1 cellular context compared by ENCODE assay signal in the genomic region with DNA sequence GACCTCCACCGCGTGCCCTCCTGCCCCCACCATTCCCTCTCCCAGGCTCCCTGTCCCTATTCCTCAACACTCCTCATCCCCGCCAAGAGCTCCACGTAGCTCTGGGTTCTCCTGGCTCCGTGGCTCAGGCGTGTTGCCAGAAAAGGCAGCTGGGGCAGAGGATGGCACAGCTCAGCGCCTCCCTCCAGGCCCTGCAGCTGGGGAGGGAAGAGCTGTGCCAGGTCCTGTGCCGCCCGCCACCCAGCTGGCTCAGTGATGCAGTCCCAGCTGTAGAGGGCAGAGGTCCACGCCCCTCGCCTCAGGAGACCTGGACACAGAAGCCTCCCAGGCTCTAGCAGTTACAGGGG.
A peak's percentile ranks its signal among the peaks of the same experiment; 100 is the strongest.
TF ChIP-seq lines count a peak whose summit lies in the region.

No MANE protein-coding gene starts in this region.

TF ChIP-seq in HepG2, 621 proteins besides CTCF, POLR2A, EP300 and RAD21 (continues in another document):
- TF ChIP-seq ZFAT (CRISPR knock-in tag; conservative IDR thresholded peaks at IDR 0.05) (no peak), HOXA3 (CRISPR knock-in tag; IDR thresholded peaks at IDR 0.05) (no peak), ZNF432 (CRISPR knock-in tag; IDR thresholded peaks at IDR 0.05; ENCODE audit: borderline replicate concordance) (no peak), SP4 (CRISPR knock-in tag; IDR thresholded peaks at IDR 0.05) (no peak), MAZ (IDR thresholded peaks at IDR 0.05; ENCODE audit: borderline replicate concordance, low read depth, low read length) (no peak), MAZ (CRISPR knock-in tag; IDR thresholded peaks at IDR 0.05; ENCODE audit: low read depth) (no peak), ZNF720 (CRISPR knock-in tag; IDR thresholded peaks at IDR 0.05) (no peak), MYC (CRISPR knock-in tag; IDR thresholded peaks at IDR 0.05; ENCODE audit: borderline replicate concordance) (0 out of 2 replicates have a peak, but pooled peaks have one; percentile 6), NFKBIZ (CRISPR knock-in tag; IDR thresholded peaks at IDR 0.05) (no peak), RBAK (CRISPR knock-in tag; IDR thresholded peaks at IDR 0.05) (no peak), RARA (CRISPR knock-in tag; IDR thresholded peaks at IDR 0.05) (no peak), KLF12 (CRISPR knock-in tag; IDR thresholded peaks at IDR 0.05; ENCODE audit: borderline replicate concordance) (no peak), RBM22 (optimal IDR thresholded peaks at IDR 0.05; ENCODE audit: low read length) (peak; percentile 24), POGZ (CRISPR knock-in tag; IDR thresholded peaks at IDR 0.05) (no peak), RXRA (CRISPR knock-in tag; IDR thresholded peaks at IDR 0.05) (0 out of 2 replicates have a peak, but pooled peaks have one; percentile 31), RBFOX2 (IDR thresholded peaks at IDR 0.05; ENCODE audit: low read depth, low read length) (0 out of 2 replicates have a peak, but pooled peaks have one; percentile 52), NR2F6 (IDR thresholded peaks at IDR 0.05) (no peak), NR2F6 (CRISPR knock-in tag; IDR thresholded peaks at IDR 0.05) (0 out of 2 replicates have a peak, but pooled peaks have one; percentile 23), ZMAT3 (CRISPR knock-in tag; conservative IDR thresholded peaks at IDR 0.05) (no peak), PHF8 (CRISPR knock-in tag; IDR thresholded peaks at IDR 0.05) (no peak), ZNF775 (CRISPR knock-in tag; IDR thresholded peaks at IDR 0.05; ENCODE audit: borderline replicate concordance) (no peak), ARID2 (CRISPR knock-in tag; IDR thresholded peaks at IDR 0.05; ENCODE audit: borderline replicate concordance) (no peak), AGO2 (optimal IDR thresholded peaks at IDR 0.05; ENCODE audit: low read depth, low read length) (peak; percentile 62), ZNF782 (CRISPR knock-in tag; IDR thresholded peaks at IDR 0.05; ENCODE audit: borderline replicate concordance) (no peak), RFX5 (IDR thresholded peaks at IDR 0.05; ENCODE audit: low read depth, low read length) (no peak), HIVEP1 (CRISPR knock-in tag; IDR thresholded peaks at IDR 0.05) (no peak), ZNF724P (CRISPR knock-in tag; IDR thresholded peaks at IDR 0.05; ENCODE audit: borderline replicate concordance) (no peak), ZFP82 (CRISPR knock-in tag; IDR thresholded peaks at IDR 0.05; ENCODE audit: borderline replicate concordance) (no peak), RCOR2 (CRISPR knock-in tag; IDR thresholded peaks at IDR 0.05) (no peak), TOE1 (CRISPR knock-in tag; IDR thresholded peaks at IDR 0.05) (no peak)
- TF ChIP-seq, protein P1, sequence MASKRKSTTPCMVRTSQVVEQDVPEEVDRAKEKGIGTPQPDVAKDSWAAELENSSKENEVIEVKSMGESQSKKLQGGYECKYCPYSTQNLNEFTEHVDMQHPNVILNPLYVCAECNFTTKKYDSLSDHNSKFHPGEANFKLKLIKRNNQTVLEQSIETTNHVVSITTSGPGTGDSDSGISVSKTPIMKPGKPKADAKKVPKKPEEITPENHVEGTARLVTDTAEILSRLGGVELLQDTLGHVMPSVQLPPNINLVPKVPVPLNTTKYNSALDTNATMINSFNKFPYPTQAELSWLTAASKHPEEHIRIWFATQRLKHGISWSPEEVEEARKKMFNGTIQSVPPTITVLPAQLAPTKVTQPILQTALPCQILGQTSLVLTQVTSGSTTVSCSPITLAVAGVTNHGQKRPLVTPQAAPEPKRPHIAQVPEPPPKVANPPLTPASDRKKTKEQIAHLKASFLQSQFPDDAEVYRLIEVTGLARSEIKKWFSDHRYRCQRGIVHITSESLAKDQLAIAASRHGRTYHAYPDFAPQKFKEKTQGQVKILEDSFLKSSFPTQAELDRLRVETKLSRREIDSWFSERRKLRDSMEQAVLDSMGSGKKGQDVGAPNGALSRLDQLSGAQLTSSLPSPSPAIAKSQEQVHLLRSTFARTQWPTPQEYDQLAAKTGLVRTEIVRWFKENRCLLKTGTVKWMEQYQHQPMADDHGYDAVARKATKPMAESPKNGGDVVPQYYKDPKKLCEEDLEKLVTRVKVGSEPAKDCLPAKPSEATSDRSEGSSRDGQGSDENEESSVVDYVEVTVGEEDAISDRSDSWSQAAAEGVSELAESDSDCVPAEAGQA (IDR thresholded peaks at IDR 0.05; ENCODE audit: low read depth), result no peak
- TF ChIP-seq, protein P1 (CRISPR knock-in tag; IDR thresholded peaks at IDR 0.05; ENCODE audit: borderline replicate concordance), result no peak
- TF ChIP-seq, protein P2, sequence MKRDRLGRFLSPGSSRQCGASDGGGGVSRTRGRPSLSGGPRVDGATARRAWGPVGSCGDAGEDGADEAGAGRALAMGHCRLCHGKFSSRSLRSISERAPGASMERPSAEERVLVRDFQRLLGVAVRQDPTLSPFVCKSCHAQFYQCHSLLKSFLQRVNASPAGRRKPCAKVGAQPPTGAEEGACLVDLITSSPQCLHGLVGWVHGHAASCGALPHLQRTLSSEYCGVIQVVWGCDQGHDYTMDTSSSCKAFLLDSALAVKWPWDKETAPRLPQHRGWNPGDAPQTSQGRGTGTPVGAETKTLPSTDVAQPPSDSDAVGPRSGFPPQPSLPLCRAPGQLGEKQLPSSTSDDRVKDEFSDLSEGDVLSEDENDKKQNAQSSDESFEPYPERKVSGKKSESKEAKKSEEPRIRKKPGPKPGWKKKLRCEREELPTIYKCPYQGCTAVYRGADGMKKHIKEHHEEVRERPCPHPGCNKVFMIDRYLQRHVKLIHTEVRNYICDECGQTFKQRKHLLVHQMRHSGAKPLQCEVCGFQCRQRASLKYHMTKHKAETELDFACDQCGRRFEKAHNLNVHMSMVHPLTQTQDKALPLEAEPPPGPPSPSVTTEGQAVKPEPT (CRISPR knock-in tag; IDR thresholded peaks at IDR 0.05; ENCODE audit: low read depth), result no peak
- TF ChIP-seq, protein P3, sequence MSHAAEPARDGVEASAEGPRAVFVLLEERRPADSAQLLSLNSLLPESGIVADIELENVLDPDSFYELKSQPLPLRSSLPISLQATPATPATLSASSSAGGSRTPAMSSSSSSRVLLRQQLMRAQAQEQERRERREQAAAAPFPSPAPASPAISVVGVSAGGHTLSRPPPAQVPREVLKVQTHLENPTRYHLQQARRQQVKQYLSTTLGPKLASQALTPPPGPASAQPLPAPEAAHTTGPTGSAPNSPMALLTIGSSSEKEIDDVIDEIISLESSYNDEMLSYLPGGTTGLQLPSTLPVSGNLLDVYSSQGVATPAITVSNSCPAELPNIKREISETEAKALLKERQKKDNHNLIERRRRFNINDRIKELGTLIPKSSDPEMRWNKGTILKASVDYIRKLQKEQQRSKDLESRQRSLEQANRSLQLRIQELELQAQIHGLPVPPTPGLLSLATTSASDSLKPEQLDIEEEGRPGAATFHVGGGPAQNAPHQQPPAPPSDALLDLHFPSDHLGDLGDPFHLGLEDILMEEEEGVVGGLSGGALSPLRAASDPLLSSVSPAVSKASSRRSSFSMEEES (CRISPR knock-in tag; IDR thresholded peaks at IDR 0.05), result no peak
- TF ChIP-seq, protein P4, sequence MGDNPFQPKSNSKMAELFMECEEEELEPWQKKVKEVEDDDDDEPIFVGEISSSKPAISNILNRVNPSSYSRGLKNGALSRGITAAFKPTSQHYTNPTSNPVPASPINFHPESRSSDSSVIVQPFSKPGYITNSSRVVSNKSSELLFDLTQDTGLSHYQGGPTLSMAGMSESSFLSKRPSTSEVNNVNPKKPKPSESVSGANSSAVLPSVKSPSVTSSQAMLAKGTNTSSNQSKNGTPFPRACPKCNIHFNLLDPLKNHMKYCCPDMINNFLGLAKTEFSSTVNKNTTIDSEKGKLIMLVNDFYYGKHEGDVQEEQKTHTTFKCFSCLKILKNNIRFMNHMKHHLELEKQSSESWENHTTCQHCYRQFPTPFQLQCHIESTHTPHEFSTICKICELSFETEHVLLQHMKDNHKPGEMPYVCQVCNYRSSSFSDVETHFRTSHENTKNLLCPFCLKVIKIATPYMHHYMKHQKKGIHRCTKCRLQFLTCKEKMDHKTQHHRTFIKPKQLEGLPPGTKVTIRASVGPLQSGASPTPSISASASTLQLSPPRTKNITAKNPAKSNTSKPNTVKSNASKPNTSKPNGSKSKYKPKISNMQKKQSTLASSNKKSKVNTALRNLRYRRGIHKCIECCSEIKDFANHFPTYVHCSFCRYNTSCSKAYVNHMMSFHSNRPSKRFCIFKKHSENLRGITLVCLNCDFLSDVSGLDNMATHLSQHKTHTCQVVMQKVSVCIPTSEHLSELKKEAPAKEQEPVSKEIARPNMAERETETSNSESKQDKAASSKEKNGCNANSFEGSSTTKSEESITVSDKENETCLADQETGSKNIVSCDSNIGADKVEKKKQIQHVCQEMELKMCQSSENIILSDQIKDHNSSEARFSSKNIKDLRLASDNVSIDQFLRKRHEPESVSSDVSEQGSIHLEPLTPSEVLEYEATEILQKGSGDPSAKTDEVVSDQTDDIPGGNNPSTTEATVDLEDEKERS (CRISPR knock-in tag; IDR thresholded peaks at IDR 0.05), result no peak
- TF ChIP-seq, protein P5, sequence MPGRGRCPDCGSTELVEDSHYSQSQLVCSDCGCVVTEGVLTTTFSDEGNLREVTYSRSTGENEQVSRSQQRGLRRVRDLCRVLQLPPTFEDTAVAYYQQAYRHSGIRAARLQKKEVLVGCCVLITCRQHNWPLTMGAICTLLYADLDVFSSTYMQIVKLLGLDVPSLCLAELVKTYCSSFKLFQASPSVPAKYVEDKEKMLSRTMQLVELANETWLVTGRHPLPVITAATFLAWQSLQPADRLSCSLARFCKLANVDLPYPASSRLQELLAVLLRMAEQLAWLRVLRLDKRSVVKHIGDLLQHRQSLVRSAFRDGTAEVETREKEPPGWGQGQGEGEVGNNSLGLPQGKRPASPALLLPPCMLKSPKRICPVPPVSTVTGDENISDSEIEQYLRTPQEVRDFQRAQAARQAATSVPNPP (CRISPR knock-in tag; IDR thresholded peaks at IDR 0.05), result no peak
- TF ChIP-seq, protein P6, sequence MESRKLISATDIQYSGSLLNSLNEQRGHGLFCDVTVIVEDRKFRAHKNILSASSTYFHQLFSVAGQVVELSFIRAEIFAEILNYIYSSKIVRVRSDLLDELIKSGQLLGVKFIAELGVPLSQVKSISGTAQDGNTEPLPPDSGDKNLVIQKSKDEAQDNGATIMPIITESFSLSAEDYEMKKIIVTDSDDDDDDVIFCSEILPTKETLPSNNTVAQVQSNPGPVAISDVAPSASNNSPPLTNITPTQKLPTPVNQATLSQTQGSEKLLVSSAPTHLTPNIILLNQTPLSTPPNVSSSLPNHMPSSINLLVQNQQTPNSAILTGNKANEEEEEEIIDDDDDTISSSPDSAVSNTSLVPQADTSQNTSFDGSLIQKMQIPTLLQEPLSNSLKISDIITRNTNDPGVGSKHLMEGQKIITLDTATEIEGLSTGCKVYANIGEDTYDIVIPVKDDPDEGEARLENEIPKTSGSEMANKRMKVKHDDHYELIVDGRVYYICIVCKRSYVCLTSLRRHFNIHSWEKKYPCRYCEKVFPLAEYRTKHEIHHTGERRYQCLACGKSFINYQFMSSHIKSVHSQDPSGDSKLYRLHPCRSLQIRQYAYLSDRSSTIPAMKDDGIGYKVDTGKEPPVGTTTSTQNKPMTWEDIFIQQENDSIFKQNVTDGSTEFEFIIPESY (CRISPR knock-in tag; IDR thresholded peaks at IDR 0.05), result peak; percentile 79; the same call in 1 of the 2 replicates
- TF ChIP-seq, protein P7, sequence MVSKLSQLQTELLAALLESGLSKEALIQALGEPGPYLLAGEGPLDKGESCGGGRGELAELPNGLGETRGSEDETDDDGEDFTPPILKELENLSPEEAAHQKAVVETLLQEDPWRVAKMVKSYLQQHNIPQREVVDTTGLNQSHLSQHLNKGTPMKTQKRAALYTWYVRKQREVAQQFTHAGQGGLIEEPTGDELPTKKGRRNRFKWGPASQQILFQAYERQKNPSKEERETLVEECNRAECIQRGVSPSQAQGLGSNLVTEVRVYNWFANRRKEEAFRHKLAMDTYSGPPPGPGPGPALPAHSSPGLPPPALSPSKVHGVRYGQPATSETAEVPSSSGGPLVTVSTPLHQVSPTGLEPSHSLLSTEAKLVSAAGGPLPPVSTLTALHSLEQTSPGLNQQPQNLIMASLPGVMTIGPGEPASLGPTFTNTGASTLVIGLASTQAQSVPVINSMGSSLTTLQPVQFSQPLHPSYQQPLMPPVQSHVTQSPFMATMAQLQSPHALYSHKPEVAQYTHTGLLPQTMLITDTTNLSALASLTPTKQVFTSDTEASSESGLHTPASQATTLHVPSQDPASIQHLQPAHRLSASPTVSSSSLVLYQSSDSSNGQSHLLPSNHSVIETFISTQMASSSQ (IDR thresholded peaks at IDR 0.05; ENCODE audit: low read depth), result no peak
- TF ChIP-seq, protein P7 (CRISPR knock-in tag; IDR thresholded peaks at IDR 0.05; ENCODE audit: borderline replicate concordance), result no peak
